Comparison of ENCODE assay signal across 8 cellular contexts in genomic region chr2:39120771-39121522, GRCh38. TPM values are rescaled to one million over a fixed set of nuclear protein-coding genes. Genes with fewer than 3 reads are reported as not detected.
DNase-seq lines count a peak whose midpoint lies in the region; ATAC-seq and TF ChIP-seq lines count a peak whose summit lies in the region.

Gene SOS1, minus strand, starts transcription at chr2:39121051. Its CDS starts 629 bp downstream, at chr2:39120422.

- H3K27me3 ChIP-seq in KMS-11 (ENCODE audit: insufficient read depth, low read depth): no peaks in the 10 kb centered on the region
- no peaks in the 10 kb centered on the region for H3K27me3 ChIP-seq in Panc1 (ENCODE audit: control insufficient read depth, insufficient read depth, low read length)
- no peaks in the 10 kb centered on the region for H3K27me3 ChIP-seq in esophagus (ENCODE audit: control insufficient read depth in 1 of 2, insufficient read depth in 2 of 2, low read length in 2 of 2)
- no peaks in the 10 kb centered on the region for H3K27me3 ChIP-seq in mucosa of stomach (ENCODE audit: control insufficient read depth, insufficient read depth, low read length)

- TF ChIP-seq CTCF in KMS-11 (conservative IDR thresholded peaks at IDR 0.05; ENCODE audit: low read depth, low read length): no peak
- TF ChIP-seq CTCF in Panc1 (IDR thresholded peaks at IDR 0.05): no peak

- H3K4me1 ChIP-seq in KMS-11 (ENCODE audit: low read depth, poor library complexity, severe bottlenecking) (peaks cover 62% of the 10 kb centered on the region), Panc1 (ENCODE audit: control insufficient read depth, insufficient read depth, low read length) (peaks cover 29% of the 10 kb centered on the region), esophagus (ENCODE audit: control insufficient read depth in 2 of 2, insufficient read depth in 2 of 2, low read length in 1 of 2) (no peaks in the 10 kb centered on the region), mucosa of stomach (ENCODE audit: control insufficient read depth, insufficient read depth, low read length) (peaks cover 26% of the 10 kb centered on the region)

- no peaks in the 10 kb centered on the region for H4K20me1 ChIP-seq in KMS-11 (ENCODE audit: insufficient read depth)

- no peaks in the 10 kb centered on the region for H3K27me3 Mint-ChIP-seq in activated T-cell treated with anti-CD3 and anti-CD28 coated beads, Interleukin-2, amount 50 U/mL, for 4 hours (ENCODE audit: low read depth)

- DNase-seq in DMS79 (lab: John Stamatoyannopoulos, UW): peak; percentile 89
- peak; percentile 67 for DNase-seq in Panc1 (ENCODE audit: low read depth, low spot score)
- DNase-seq in activated T-cell treated with anti-CD3 and anti-CD28 coated beads, Interleukin-2, amount 50 U/mL, for 4 hours: peak; percentile 91
- DNase-seq in stimulated activated CD8-positive, alpha-beta memory T cell treated with anti-CD3 and anti-CD28 coated beads, Interleukin-7, amount 100 ng/mL, for 1 hour (ENCODE audit: low read depth in 2 of 2): peak; percentile 77 to 87

- CTCF ChIA-PET in Panc1 (lab: Charles Lee): interaction anchor here (0.7 to 2.9 kb wide), 3 partner anchors 107 to 610 kb away, joined by 3 to 11 read pairs (median 3); no protein-coding TSS in a partner anchor

- POLR2A ChIA-PET in Panc1 (lab: Charles Lee): no interaction called here

- WGBS in esophagus, 2 donors: 1% methylated on average over 52 to 60 of the region's 60 CpGs

- H3K9me3 Mint-ChIP-seq in activated T-cell treated with anti-CD3 and anti-CD28 coated beads, Interleukin-2, amount 50 U/mL, for 4 hours: no peaks in the 10 kb centered on the region

- intact Hi-C loops in Panc1 (cut with micrococcal nuclease; ENCODE audit: unreplicated experiment): loop anchor here (5.0 kb wide), 1 partner anchor 59 kb away; no protein-coding TSS in a partner anchor

- H3K9me3 ChIP-seq in Panc1 (ENCODE audit: control insufficient read depth, insufficient read depth, low read depth, low read length): no peaks in the 10 kb centered on the region
- H3K9me3 ChIP-seq in esophagus (ENCODE audit: control insufficient read depth in 2 of 2, insufficient read depth in 1 of 2, low read depth in 1 of 2, low read length in 1 of 2): no peaks in the 10 kb centered on the region
- H3K9me3 ChIP-seq in mucosa of stomach (ENCODE audit: control insufficient read depth, low read length): no peaks in the 10 kb centered on the region

- peak within 1 kb of the TSS; percentile 76 for H3K4me2 ChIP-seq in KMS-11

- H3K4me3 ChIP-seq in KMS-11 (IDR thresholded peaks at IDR 0.05; ENCODE audit: insufficient read depth, low read depth, low read length): peak within 1 kb of the TSS; percentile 87
- H3K4me3 ChIP-seq in Panc1 (ENCODE audit: low read depth in 2 of 2, low read length in 2 of 2): peak within 1 kb of the TSS; percentile 72 to 90
- peak within 1 kb of the TSS; percentile 75 to 94 for H3K4me3 ChIP-seq in esophagus (ENCODE audit: low read depth in 1 of 2, low read length in 2 of 2)
- peak within 1 kb of the TSS; percentile 75 for H3K4me3 ChIP-seq in mucosa of stomach (ENCODE audit: low read length)

- no TSS peak for BruUV-seq in Panc1 (replicated peaks; lab: Mats Ljungman, UMichigan)

- peaks cover 11% of the 10 kb centered on the region for H3K36me3 Mint-ChIP-seq in activated T-cell treated with anti-CD3 and anti-CD28 coated beads, Interleukin-2, amount 50 U/mL, for 4 hours (ENCODE audit: insufficient read depth)

- H3K79me2 ChIP-seq in KMS-11 (ENCODE audit: insufficient read depth, low read depth): peaks cover 58% of the 10 kb centered on the region

- H3K4me1 Mint-ChIP-seq in activated T-cell treated with anti-CD3 and anti-CD28 coated beads, Interleukin-2, amount 50 U/mL, for 4 hours (ENCODE audit: low read depth): peaks cover 65% of the 10 kb centered on the region

- H3K36me3 ChIP-seq in KMS-11 (ENCODE audit: insufficient read depth): no peaks in the 10 kb centered on the region
- H3K36me3 ChIP-seq in Panc1 (ENCODE audit: control insufficient read depth, insufficient read depth, low read length): no peaks in the 10 kb centered on the region; the same call in 1 of the 2 replicates
- no peaks in the 10 kb centered on the region for H3K36me3 ChIP-seq in esophagus (ENCODE audit: control insufficient read depth in 2 of 2, insufficient read depth in 2 of 2, low read length in 1 of 2)
- no peaks in the 10 kb centered on the region for H3K36me3 ChIP-seq in mucosa of stomach (ENCODE audit: control insufficient read depth, insufficient read depth, low read length)

- in situ Hi-C loops in Panc1 (cut with HindIII; ENCODE audit: low pct_unique_long_range_greater_than_20kb, low sequenced_read_pairs): no loop called here

- H3K27ac ChIP-seq in KMS-11: peak within 1 kb of the TSS; percentile 71
- peak within 1 kb of the TSS; percentile 96 for H3K27ac ChIP-seq in Panc1 (ENCODE audit: low read length)
- H3K27ac ChIP-seq in esophagus (ENCODE audit: low read depth in 2 of 2, low read length in 1 of 2): peak within 1 kb of the TSS; percentile 95 to 98

- ATAC-seq in GM21786 (IDR thresholded peaks at IDR 0.05; ENCODE audit: unreplicated experiment) (peak; percentile 42), Panc1 (peak; percentile 78)
- peak; percentile 58 to 62 for ATAC-seq in activated T-cell treated with anti-CD3 and anti-CD28 coated beads, Interleukin-2, amount 50 U/mL, for 4 hours

- H3K9ac ChIP-seq in KMS-11 (peak within 1 kb of the TSS; percentile 73), mucosa of stomach (ENCODE audit: low read length) (peak within 1 kb of the TSS; percentile 91)

- H3K4me3 Mint-ChIP-seq in activated T-cell treated with anti-CD3 and anti-CD28 coated beads, Interleukin-2, amount 50 U/mL, for 4 hours: peak within 1 kb of the TSS; percentile 92

- H2AFZ ChIP-seq in KMS-11 (ENCODE audit: low read depth): peak within 1 kb of the TSS; percentile 38

RNA-seq across cellular contexts. Expression of gene SOS1, which starts in this region (rescaled TPM):
- total RNA-seq in Panc1 (2021; ENCODE audit: unreplicated experiment): 28.7 TPM
- 7.9 TPM for polyA plus RNA-seq in Panc1 (2012; ENCODE audit: insufficient read length)
- 10 to 100 TPM; 21.0 to 31.5 (median 24.7) TPM for total RNA-seq in activated T-cell treated with anti-CD3 and anti-CD28 coated beads, Interleukin-2, amount 50 U/mL, for 4 hours
- 1 to 10 TPM; 5.5 to 5.8 TPM for polyA plus RNA-seq in esophagus

Comparison
In these comparisons a context has a peak if more than half of its experiments do, and no peak if none do; other contexts are left out.
1. Peak in every context shown above with its lines: DNase-seq, ATAC-seq, H3K4me3 ChIP-seq and H3K27ac ChIP-seq.